In genomic region chr12:106080786-106081185, GRCh38 we compare ENCODE assay signal across 16 cellular contexts. TPM values are rescaled to one million over a fixed set of nuclear protein-coding genes. Genes with fewer than 3 reads are reported as not detected.
DNase-seq lines count a peak whose midpoint lies in the region; ATAC-seq, FAIRE-seq and TF ChIP-seq lines count a peak whose summit lies in the region.
"Had no signal": no experiment of that assay in that cellular context is flagged by ENCODE, and none has a peak within 500 bp of the region (broad histone marks: within the 10 kb centered on the region; RNA-seq: fewer than 3 reads in every experiment).

No MANE protein-coding gene starts in this region.

- H3K4me1 ChIP-seq in HepG2 (ENCODE audit: insufficient read depth, low read length) (peaks cover 36% of the 10 kb centered on the region), right lobe of liver (peaks cover 0 to 13% (median 0%) of the 10 kb centered on the region in 4 donors), sigmoid colon (peaks cover 0 to 49% (median 41%) of the 10 kb centered on the region in 4 donors)

- WGBS in HepG2 (ENCODE audit: low lambda C conversion rate): 94% methylated on average over 5 of the region's 5 CpGs
- WGBS in right lobe of liver (ENCODE audit: insufficient coverage, low coverage, low lambda C conversion rate, missing lambda C conversion rate): 92% methylated on average over 2 of the region's 5 CpGs
- 87 to 91% methylated on average over 5 of the region's 5 CpGs for WGBS in sigmoid colon, 2 donors

- no peak overlapping the region for H3K4me3 ChIP-seq in HepG2 (replicated peaks in 1 of 3; ENCODE audit: insufficient read depth in 1 of 3, low read depth in 2 of 3, low read length in 3 of 3)
- no peak overlapping the region for H3K4me3 ChIP-seq in right lobe of liver
- H3K4me3 ChIP-seq in fibroblast of the aortic adventitia (ENCODE audit: low read depth, low read length): no peak overlapping the region
- H3K4me3 ChIP-seq in sigmoid colon: no peak overlapping the region

- no peaks in the 10 kb centered on the region for H3K79me2 ChIP-seq in HepG2 (ENCODE audit: insufficient read depth, low read length)

- H3K36me3 ChIP-seq in HepG2 (replicated peaks in 1 of 2; ENCODE audit: control insufficient read depth in 1 of 2, insufficient read depth in 2 of 2, low read length in 2 of 2) (peaks cover 0 to 1% of the 10 kb centered on the region in 2 experiments; a peak in 1 of 5 replicates), right lobe of liver (no peaks in the 10 kb centered on the region), sigmoid colon (no peaks in the 10 kb centered on the region)

- BruUV-seq in HepG2 (replicated peaks; lab: Mats Ljungman, UMichigan): no TSS peak

- in situ Hi-C loops in HepG2 (cut with HindIII; ENCODE audit: extremely low pct_ligation_motif_present, low pct_unique_long_range_greater_than_20kb): loop anchor here (10.0 kb wide), 1 partner anchor 54 kb away; the partner anchor contains the start of gene NUAK1

- no peak for TF ChIP-seq EP300 in HepG2 (IDR thresholded peaks at IDR 0.05; ENCODE audit: low read depth in 2 of 2, low read length in 2 of 2)
- no peak for TF ChIP-seq EP300 in HepG2 (CRISPR knock-in tag; IDR thresholded peaks at IDR 0.05; ENCODE audit: borderline replicate concordance)
- no peak for TF ChIP-seq EP300 in sigmoid colon (IDR thresholded peaks at IDR 0.05)

- H3K9me3 ChIP-seq in HepG2 (ENCODE audit: low read length) (no peaks in the 10 kb centered on the region), right lobe of liver (no peaks in the 10 kb centered on the region), sigmoid colon (no peaks in the 10 kb centered on the region)

- H3K27ac ChIP-seq in HepG2 (ENCODE audit: extremely low read length, insufficient read depth, low read length): no peak overlapping the region
- H3K27ac ChIP-seq in right lobe of liver: no peak overlapping the region
- H3K27ac ChIP-seq in sigmoid colon: peak overlapping the region; percentile 26 to 71 (median 50)

- H2AFZ ChIP-seq in HepG2 (ENCODE audit: low read length): no peak overlapping the region

- CTCF ChIA-PET in HepG2 (lab: Yijun Ruan, JAX; ENCODE audit: low intra/inter-chr PET ratio, low total read pairs): no interaction called here

- ATAC-seq in HepG2 (no peak), right lobe of liver (no peak), GM18907 (IDR thresholded peaks at IDR 0.05; ENCODE audit: unreplicated experiment) (no peak)
- ATAC-seq: activated CD8-positive, alpha-beta T cell treated with anti-CD3 and anti-CD28 coated beads, Interleukin-2, amount 10 ng/mL, durations not matched to agents 7 days and 5 days had no signal

- POLR2A ChIA-PET in HepG2 (lab: Yijun Ruan, JAX): no interaction called here

- TF ChIP-seq CTCF in HepG2 (CRISPR knock-in tag; IDR thresholded peaks at IDR 0.05): no peak
- no peak for TF ChIP-seq CTCF in right lobe of liver (IDR thresholded peaks at IDR 0.05)
- TF ChIP-seq CTCF in fibroblast of the aortic adventitia (IDR thresholded peaks at IDR 0.05; ENCODE audit: insufficient read depth, low read length): peak; percentile 7
- no peak for TF ChIP-seq CTCF in sigmoid colon (IDR thresholded peaks at IDR 0.05)

- intact Hi-C loops in HepG2 (cut with micrococcal nuclease; ENCODE audit: unreplicated experiment): no loop called here
- intact Hi-C loops in right lobe of liver (cut with DNase I): no loop called here
- intact Hi-C loops in sigmoid colon (cut with DNase I): no loop called here

- no peak for DNase-seq in HepG2 (ENCODE audit: low spot score)
- no peak for DNase-seq in right lobe of liver
- peak; percentile 45 for DNase-seq in fibroblast of the aortic adventitia (ENCODE audit: low read depth)
- no peak for DNase-seq in sigmoid colon
- no peak for DNase-seq in SHP77 (lab: John Stamatoyannopoulos, UW)
- DNase-seq in activated CD8-positive, alpha-beta memory T cell treated with anti-CD3 and anti-CD28 coated beads, Interleukin-2, amount 50 U/mL, for 48 hours: no peak
- DNase-seq in activated naive CD4-positive, alpha-beta T cell treated with anti-CD3 and anti-CD28 coated beads, Interleukin-2, amount 50 U/mL, for 16 hours: no peak
- DNase-seq: activated CD8-positive, alpha-beta T cell treated with anti-CD3 and anti-CD28 coated beads, Interleukin-2, amount 10 ng/mL, durations not matched to agents 7 days and 5 days; activated effector memory CD4-positive, alpha-beta T cell treated with anti-CD3 and anti-CD28 coated beads, Interleukin-2, amount 50 U/mL, for 16 hours; central memory CD4-positive, alpha-beta T cell; COR-L47; H7; NCI-H2029 treated with DMSO at 0.1 percent for 48 hours; NCI-H774; SHP77 treated with DMSO at 0.1 percent for 48 hours had no signal

- TF ChIP-seq POLR2A in HepG2 (IDR thresholded peaks at IDR 0.05; ENCODE audit: insufficient read depth in 1 of 2, low read depth in 2 of 2, low read length in 2 of 2) (no peak), right lobe of liver (IDR thresholded peaks at IDR 0.05) (no peak), sigmoid colon (IDR thresholded peaks at IDR 0.05) (no peak)

- FAIRE-seq in HepG2 (lab: Jason Lieb, UNC): no peak

- no peaks in the 10 kb centered on the region for H4K20me1 ChIP-seq in HepG2 (ENCODE audit: insufficient read depth, low read length)

- no peak overlapping the region for H3K9ac ChIP-seq in HepG2 (ENCODE audit: insufficient read depth, low read depth, low read length)

- H3K27me3 ChIP-seq in HepG2 (ENCODE audit: control insufficient read depth in 1 of 2, insufficient read depth in 2 of 2, low read length in 2 of 2): no peaks in the 10 kb centered on the region
- H3K27me3 ChIP-seq in right lobe of liver: no peaks in the 10 kb centered on the region
- no peaks in the 10 kb centered on the region for H3K27me3 ChIP-seq in sigmoid colon

- no peak overlapping the region for H3K4me2 ChIP-seq in HepG2 (ENCODE audit: low read depth, low read length)

- no peak for TF ChIP-seq RAD21 in HepG2 (CRISPR knock-in tag; IDR thresholded peaks at IDR 0.05)

TF ChIP-seq in HepG2, 621 proteins besides CTCF, POLR2A, EP300 and RAD21 (continues in another document):
- TF ChIP-seq MAFF (IDR thresholded peaks at IDR 0.05; ENCODE audit: low read depth, low read length) (peak; percentile 93), E2F2 (CRISPR knock-in tag; IDR thresholded peaks at IDR 0.05; ENCODE audit: borderline replicate concordance) (no peak), ATF6 (CRISPR knock-in tag; conservative IDR thresholded peaks at IDR 0.05) (no peak), KDM5A (IDR thresholded peaks at IDR 0.05; ENCODE audit: borderline replicate concordance, low read length) (no peak), MAFK (conservative IDR thresholded peaks at IDR 0.05 in 1 of 2, IDR thresholded peaks at IDR 0.05 in 1 of 2; ENCODE audit: low read length in 2 of 2) (peak; percentile 89 to 95)

RNA-seq across cellular contexts. Expression of gene NUAK1, which starts 58.0 kb away (rescaled TPM):
- total RNA-seq in HepG2 (2016; rRNA removed; fragmentation: Illumina TruSeq; extraction: Trizol) (1.9 and 2.0 TPM in 2 replicates), right lobe of liver (10 to 100 TPM in 1 of 6 experiments, 1 to 10 TPM in 5; 2.0 to 11.0 (median 3.5) TPM), fibroblast of the aortic adventitia (ENCODE audit: low replicate concordance) (3.0 and 8.3 TPM in 2 replicates), sigmoid colon (10 to 100 TPM in 1 of 4 donors, 1 to 10 TPM in 3; 5.8 to 12.1 (median 7.5) TPM)
- total RNA-seq in HepG2 (2016; cell fraction: cytosol; rRNA removed; fragmentation: Illumina TruSeq; extraction: Trizol; ENCODE audit: low read depth): 0.20 and 1.1 TPM in 2 replicates
- 1.7 and 2.1 TPM in 2 replicates for total RNA-seq in HepG2 (2016; cell fraction: insoluble cytoplasmic fraction; rRNA removed; fragmentation: Illumina TruSeq; extraction: Trizol)
- 1.1 and 1.8 TPM in 2 replicates for total RNA-seq in HepG2 (2016; cell fraction: membrane; rRNA removed; fragmentation: Illumina TruSeq; extraction: Trizol)
- 1.8 and 1.9 TPM in 2 replicates for total RNA-seq in HepG2 (2016; cell fraction: nucleus; rRNA removed; fragmentation: Illumina TruSeq; extraction: Trizol)
- polyA plus RNA-seq in HepG2 (2011; rRNA removed) (0.74 and 1.7 TPM in 2 replicates), sigmoid colon (1 to 10 TPM; 1.8 to 3.7 (median 2.6) TPM)
- polyA plus RNA-seq in HepG2 (2011; cell fraction: cytosol; rRNA removed): 0.79 and 1.2 TPM in 2 replicates
- 0.69 and 1.3 TPM in 2 replicates for polyA plus RNA-seq in HepG2 (2011; cell fraction: nucleus; rRNA removed)
- 0.40 and 1.4 TPM in 2 replicates for polyA plus RNA-seq in HepG2 (2012)
- polyA plus RNA-seq in HepG2 (2016; cell fraction: cytosol; fragmentation: Illumina TruSeq; extraction: Trizol; ENCODE audit: low read depth): 0.08 and 0.11 TPM in 2 replicates
- 1.7 TPM in 2 replicates for polyA plus RNA-seq in HepG2 (2016; cell fraction: insoluble cytoplasmic fraction; fragmentation: Illumina TruSeq; extraction: Trizol; ENCODE audit: low read depth)
- 0.32 and 0.37 TPM in 2 replicates for polyA plus RNA-seq in HepG2 (2016; cell fraction: membrane; fragmentation: Illumina TruSeq; extraction: Trizol; ENCODE audit: low read depth)
- polyA plus RNA-seq in HepG2 (2016; cell fraction: nucleus; fragmentation: Illumina TruSeq; extraction: Trizol; ENCODE audit: insufficient read depth, low read depth): 1.9 TPM in 2 replicates
- 2.5 and 4.9 TPM in 2 replicates for polyA minus RNA-seq in HepG2 (2011; rRNA and poly(A)+ RNA removed; ENCODE audit: low replicate concordance)
- polyA minus RNA-seq in HepG2 (2011; cell fraction: cytosol; rRNA and poly(A)+ RNA removed): 0.89 and 1.6 TPM in 2 replicates
- polyA minus RNA-seq in HepG2 (2011; cell fraction: nucleus; rRNA and poly(A)+ RNA removed): 1.6 and 2.3 TPM in 2 replicates
- total RNA-seq: activated CD8-positive, alpha-beta T cell treated with anti-CD3 and anti-CD28 coated beads, Interleukin-2, amount 10 ng/mL, durations not matched to agents 7 days and 5 days had no signal

Comparison
In these comparisons a context has a peak if more than half of its experiments do, and no peak if none do; other contexts are left out.
1. H3K27ac ChIP-seq: peak in sigmoid colon (4 of 4); none in HepG2 (single experiment) and right lobe of liver (0 of 3).